28 cellular contexts compared by ENCODE assay signal in the genomic region with DNA sequence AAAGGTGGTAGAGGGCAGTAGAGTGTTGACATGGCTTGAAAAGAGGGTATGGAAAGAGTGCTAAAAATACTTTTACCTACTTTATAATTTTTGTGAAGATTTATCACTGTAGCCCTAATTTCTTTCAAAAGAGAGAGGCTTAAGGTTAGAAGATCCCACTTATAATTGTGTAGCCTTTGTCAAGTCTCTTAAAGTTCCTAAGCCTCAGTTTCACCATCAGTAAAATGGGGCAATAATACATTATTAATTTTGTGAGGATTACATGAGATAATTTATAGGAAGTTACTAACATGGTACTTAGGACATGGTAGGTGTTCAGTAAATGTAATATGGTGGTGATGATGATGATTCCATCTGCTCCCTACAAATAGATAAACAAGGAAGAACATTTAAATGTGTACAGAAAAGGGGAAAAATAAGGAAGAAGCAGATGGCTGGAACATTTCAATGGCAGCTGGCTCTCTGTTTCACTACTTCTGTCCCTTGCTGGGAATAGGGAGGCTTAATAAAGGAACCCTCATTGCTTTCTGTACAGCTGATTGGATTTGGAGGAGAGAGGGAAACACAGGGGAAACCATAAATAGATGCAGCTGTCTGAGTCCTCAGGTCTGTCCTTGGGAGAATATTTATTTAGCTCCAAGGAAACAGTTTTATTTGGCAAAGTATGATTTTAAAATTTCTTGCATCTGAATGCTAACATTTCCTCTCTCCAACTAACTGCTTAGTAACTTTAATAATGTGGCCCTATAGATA.
DNase-seq lines count a peak whose midpoint lies in the region; ATAC-seq and TF ChIP-seq lines count a peak whose summit lies in the region.
"Had no signal": no experiment of that assay in that cellular context is flagged by ENCODE, and none has a peak within 500 bp of the region (broad histone marks: within the 10 kb centered on the region; RNA-seq: fewer than 3 reads in every experiment).

No MANE protein-coding gene starts in this region.

- TF ChIP-seq EP300 in transverse colon (IDR thresholded peaks at IDR 0.05; ENCODE audit: low read depth), result no peak

- H3K27ac ChIP-seq in left ventricle myocardium inferior (replicated peaks) (peak overlapping the region; percentile 68), gastrocnemius medialis (peak overlapping the region; percentile 4 to 50 (median 29)), hepatocyte (no peak overlapping the region), transverse colon (peak overlapping the region in 1 of 4 donors; percentile 4), GM23248 (no peak overlapping the region)
- H3K27ac ChIP-seq: BLaER1, epithelial cell of prostate, HL-60, KMS-11, SJCRH30, suprapubic skin had no signal

- H3K9ac ChIP-seq in GM23248, result no peak overlapping the region
- H3K9ac ChIP-seq: BLaER1, KMS-11 had no signal

- H3K4me3 ChIP-seq in left ventricle myocardium inferior, result no peak overlapping the region
- no peak overlapping the region for H3K4me3 ChIP-seq in gastrocnemius medialis
- H3K4me3 ChIP-seq in hepatocyte, result no peak overlapping the region
- H3K4me3 ChIP-seq in transverse colon, result no peak overlapping the region
- H3K4me3 ChIP-seq in GM23248, result no peak overlapping the region
- H3K4me3 ChIP-seq: BLaER1, GM12878, ovary, SJCRH30, smooth muscle cell, suprapubic skin, uterus had no signal

- H3K27me3 ChIP-seq in left ventricle myocardium inferior (ENCODE audit: low read depth) (no peaks in the 10 kb centered on the region), gastrocnemius medialis (no peaks in the 10 kb centered on the region), hepatocyte (no peaks in the 10 kb centered on the region), transverse colon (no peaks in the 10 kb centered on the region), GM23248 (replicated peaks; ENCODE audit: insufficient read depth) (no peaks in the 10 kb centered on the region)
- H3K27me3 ChIP-seq: BLaER1, ovary, SJCRH30, suprapubic skin, uterus had no signal

- H3K4me2 ChIP-seq in hepatocyte, result no peak overlapping the region
- H3K4me2 ChIP-seq in GM23248 (ENCODE audit: unreplicated experiment), result no peak overlapping the region
- H3K4me2 ChIP-seq: BLaER1, KMS-11, smooth muscle cell had no signal

- peak in 1 of 2 donors; percentile 38 for ATAC-seq in gastrocnemius medialis
- ATAC-seq: GM12878, T-cell had no signal

- no peaks in the 10 kb centered on the region for H3K9me3 ChIP-seq in left ventricle myocardium inferior (replicated peaks)
- H3K9me3 ChIP-seq in gastrocnemius medialis, result no peaks in the 10 kb centered on the region
- no peaks in the 10 kb centered on the region for H3K9me3 ChIP-seq in hepatocyte (ENCODE audit: low read depth)
- no peaks in the 10 kb centered on the region for H3K9me3 ChIP-seq in transverse colon
- no peaks in the 10 kb centered on the region for H3K9me3 ChIP-seq in GM23248 (ENCODE audit: low read depth)
- H3K9me3 ChIP-seq: ovary, SJCRH30, suprapubic skin, uterus had no signal

- no peaks in the 10 kb centered on the region for H3K36me3 ChIP-seq in left ventricle myocardium inferior
- H3K36me3 ChIP-seq in gastrocnemius medialis, result no peaks in the 10 kb centered on the region
- no peaks in the 10 kb centered on the region for H3K36me3 ChIP-seq in hepatocyte (replicated peaks; ENCODE audit: insufficient read depth, low read depth)
- H3K36me3 ChIP-seq in transverse colon, result no peaks in the 10 kb centered on the region
- no peaks in the 10 kb centered on the region for H3K36me3 ChIP-seq in GM23248 (ENCODE audit: low read depth)
- H3K36me3 ChIP-seq: BLaER1, ovary, SJCRH30, suprapubic skin, uterus had no signal

- no peak for TF ChIP-seq CTCF in left ventricle myocardium inferior (IDR thresholded peaks at IDR 0.05; ENCODE audit: borderline replicate concordance)
- TF ChIP-seq CTCF in gastrocnemius medialis (IDR thresholded peaks at IDR 0.05 in 4 of 5, conservative IDR thresholded peaks at IDR 0.05 in 1 of 5), result no peak
- no peak for TF ChIP-seq CTCF in hepatocyte (IDR thresholded peaks at IDR 0.05; ENCODE audit: poor library complexity)
- TF ChIP-seq CTCF in transverse colon (IDR thresholded peaks at IDR 0.05), result no peak

- H2AFZ ChIP-seq in hepatocyte, result no peak overlapping the region
- no peak overlapping the region for H2AFZ ChIP-seq in GM23248

- H4K20me1 ChIP-seq in hepatocyte (ENCODE audit: insufficient read depth, poor library complexity, severe bottlenecking), result no peaks in the 10 kb centered on the region
- H4K20me1 ChIP-seq in GM23248 (ENCODE audit: insufficient read depth), result no peaks in the 10 kb centered on the region
- H4K20me1 ChIP-seq: BLaER1 had no signal

- TF ChIP-seq POLR2A in gastrocnemius medialis (IDR thresholded peaks at IDR 0.05) (no peak), transverse colon (IDR thresholded peaks at IDR 0.05) (no peak)

- in situ Hi-C loops in gastrocnemius medialis (cut with MboI; ENCODE audit: low sequenced_read_pairs in 4 of 4) (no loop called here), transverse colon (cut with MboI; ENCODE audit: low pct_ligation_motif_present in 1 of 4, low pct_unique_long_range_greater_than_20kb in 1 of 4, low sequenced_read_pairs in 3 of 4) (no loop called here), GM23248 (cut with MboI) (no loop called here)

- DNase-seq in Ammon's horn (ENCODE audit: low spot score) (peak; percentile 11), NCI-H1694 treated with DMSO at 0.1 percent for 48 hours (lab: John Stamatoyannopoulos, UW) (peak; percentile 2), left ventricle myocardium inferior (no peak), gastrocnemius medialis (no peak), hepatocyte (ENCODE audit: low spot score) (no peak), transverse colon (no peak), GM23248 (no peak)
- DNase-seq: ACHN; activated CD4-positive, alpha-beta T cell treated with anti-CD3 and anti-CD28 coated beads for 48 hours; amniotic stem cell; effector CD4-positive, alpha-beta T cell; mammary epithelial cell; NCI-H1436; NCI-H446; NCI-H748 treated with DMSO at 0.1 percent for 48 hours; ovary; retina; stimulated activated naive CD4-positive, alpha-beta T cell treated with Interleukin-2 at 50 U/mL for 16 hours; T-cell; uterus had no signal

- intact Hi-C loops in left ventricle myocardium inferior (cut with micrococcal nuclease) (no loop called here), gastrocnemius medialis (cut with DNase I; ENCODE audit: low total_unique reads) (no loop called here), transverse colon (cut with DNase I; ENCODE audit: low total_unique reads) (no loop called here)

- H3K9me2 ChIP-seq in hepatocyte (replicated peaks; ENCODE audit: insufficient read depth) (no peaks in the 10 kb centered on the region), GM23248 (ENCODE audit: insufficient read depth) (no peaks in the 10 kb centered on the region)

- H3K79me2 ChIP-seq in hepatocyte, result no peaks in the 10 kb centered on the region
- H3K79me2 ChIP-seq in GM23248 (ENCODE audit: insufficient read depth), result no peaks in the 10 kb centered on the region

- H3F3A ChIP-seq in GM23248 (ENCODE audit: insufficient read depth), result no peaks in the 10 kb centered on the region

- H3K4me1 ChIP-seq in left ventricle myocardium inferior (peaks cover 59% of the 10 kb centered on the region), gastrocnemius medialis (peaks cover 15 to 21% of the 10 kb centered on the region in 2 donors), hepatocyte (ENCODE audit: insufficient read depth) (peaks cover 2% of the 10 kb centered on the region), transverse colon (peaks cover 0 to 6% (median 0%) of the 10 kb centered on the region in 4 donors), GM23248 (ENCODE audit: insufficient read depth) (peaks cover 15% of the 10 kb centered on the region)
- H3K4me1 ChIP-seq: SJCRH30, uterus had no signal

Comparison
In these comparisons a context has a peak if more than half of its experiments do, and no peak if none do; other contexts are left out.
1. DNase-seq: peak in Ammon's horn (single experiment) and NCI-H1694 treated with DMSO at 0.1 percent for 48 hours (single experiment); none in left ventricle myocardium inferior (single experiment), gastrocnemius medialis (0 of 2), hepatocyte (single experiment), transverse colon (single experiment) and GM23248 (single experiment).
2. H3K27ac ChIP-seq: peak in left ventricle myocardium inferior (single experiment) and gastrocnemius medialis (4 of 4); none in hepatocyte (single experiment) and GM23248 (single experiment).